ENCODE assay signal across 8 cellular contexts in genomic region chr4:184471872-184472539, GRCh38. TPM values are rescaled to one million over a fixed set of nuclear protein-coding genes. Genes with fewer than 3 reads are reported as not detected.
DNase-seq lines count a peak whose midpoint lies in the region; ATAC-seq and TF ChIP-seq lines count a peak whose summit lies in the region.

No MANE protein-coding gene starts in this region.

- H3K27me3 ChIP-seq in psoas muscle (ENCODE audit: insufficient read depth in 3 of 3, low read length in 2 of 3): no peaks in the 10 kb centered on the region

- CTCF ChIA-PET in HEK293T (lab: Yijun Ruan, JAX): no interaction called here

- TF ChIP-seq CTCF in fibroblast of the aortic adventitia (IDR thresholded peaks at IDR 0.05; ENCODE audit: insufficient read depth, low read length): peak; percentile 12
- no peak for TF ChIP-seq CTCF in psoas muscle (IDR thresholded peaks at IDR 0.05)

- no peaks in the 10 kb centered on the region for H3K9me3 ChIP-seq in psoas muscle

- H3K27ac ChIP-seq in psoas muscle: peak overlapping the region; percentile 97

- peaks cover 65% of the 10 kb centered on the region for H3K4me1 ChIP-seq in psoas muscle

- peak in 1 of 4 donors; percentile 0 for ATAC-seq in psoas muscle
- no peak for ATAC-seq in HG03469 (IDR thresholded peaks at IDR 0.05; ENCODE audit: unreplicated experiment)
- ATAC-seq in esophagus mucosa: no peak

- intact Hi-C loops in psoas muscle (cut with DNase I): loop anchor here (5.0 to 10.0 kb wide), 7 partner anchors 75 to 353 kb away; partner anchors contain the start of genes ACSL1 (in 1 of the 2), CASP3 (in 1 of the 2) and PRIMPOL (in 1 of the 2)

- 12 to 22% (median 13%) methylated on average over 10 of the region's 10 CpGs for WGBS in psoas muscle, 3 donors

- DNase-seq in Daoy (ENCODE audit: low read depth): peak; percentile 14
- DNase-seq in HEK293T (ENCODE audit: extremely low spot score): peak; percentile 11
- DNase-seq in activated CD4-positive, alpha-beta T cell treated with anti-CD3 and anti-CD28 coated beads, Interleukin-2, amount 50 U/mL, for 48 hours: peak; percentile 26 to 43
- peak; percentile 49 for DNase-seq in fibroblast of the aortic adventitia (ENCODE audit: low read depth)
- no peak for DNase-seq in psoas muscle
- DNase-seq in NCI-H1930 (lab: John Stamatoyannopoulos, UW): no peak

- H3K4me3 ChIP-seq in fibroblast of the aortic adventitia (ENCODE audit: low read depth, low read length): peak overlapping the region; percentile 95
- H3K4me3 ChIP-seq in psoas muscle: peak overlapping the region; percentile 84

- H3K36me3 ChIP-seq in psoas muscle (ENCODE audit: insufficient read depth in 1 of 2, low read depth in 1 of 2): no peaks in the 10 kb centered on the region

- POLR2A ChIA-PET in HEK293T (lab: Yijun Ruan, JAX): interaction anchor here (0.6 to 1.0 kb wide), 5 partner anchors 18 to 354 kb away, joined by 3 read pairs; partner anchors contain the start of gene ACSL1

TF ChIP-seq in HEK293T, 16 proteins besides CTCF, POLR2A, EP300 and RAD21:
- TF ChIP-seq, protein P1, sequence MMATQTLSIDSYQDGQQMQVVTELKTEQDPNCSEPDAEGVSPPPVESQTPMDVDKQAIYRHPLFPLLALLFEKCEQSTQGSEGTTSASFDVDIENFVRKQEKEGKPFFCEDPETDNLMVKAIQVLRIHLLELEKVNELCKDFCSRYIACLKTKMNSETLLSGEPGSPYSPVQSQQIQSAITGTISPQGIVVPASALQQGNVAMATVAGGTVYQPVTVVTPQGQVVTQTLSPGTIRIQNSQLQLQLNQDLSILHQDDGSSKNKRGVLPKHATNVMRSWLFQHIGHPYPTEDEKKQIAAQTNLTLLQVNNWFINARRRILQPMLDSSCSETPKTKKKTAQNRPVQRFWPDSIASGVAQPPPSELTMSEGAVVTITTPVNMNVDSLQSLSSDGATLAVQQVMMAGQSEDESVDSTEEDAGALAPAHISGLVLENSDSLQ (IDR thresholded peaks at IDR 0.05): no peak
- no peak for TF ChIP-seq L3MBTL2 (conservative IDR thresholded peaks at IDR 0.05)
- no peak for TF ChIP-seq TARDBP (IDR thresholded peaks at IDR 0.05)
- TF ChIP-seq SP1 (IDR thresholded peaks at IDR 0.05): no peak
- TF ChIP-seq FOXA1 (IDR thresholded peaks at IDR 0.05): no peak
- TF ChIP-seq FOXK2 (IDR thresholded peaks at IDR 0.05): no peak
- no peak for TF ChIP-seq HDGF (IDR thresholded peaks at IDR 0.05; ENCODE audit: borderline replicate concordance)
- TF ChIP-seq CTBP1 (IDR thresholded peaks at IDR 0.05; ENCODE audit: borderline replicate concordance): no peak
- TF ChIP-seq ARNT (IDR thresholded peaks at IDR 0.05): no peak
- TF ChIP-seq ZNF384 (IDR thresholded peaks at IDR 0.05): no peak
- TF ChIP-seq FOXM1 (IDR thresholded peaks at IDR 0.05; ENCODE audit: borderline replicate concordance): no peak
- TF ChIP-seq LEF1 (IDR thresholded peaks at IDR 0.05; ENCODE audit: borderline replicate concordance): no peak
- no peak for TF ChIP-seq SUZ12 (IDR thresholded peaks at IDR 0.05)
- no peak for TF ChIP-seq ELF4 (IDR thresholded peaks at IDR 0.05)
- no peak for TF ChIP-seq BHLHE40 (IDR thresholded peaks at IDR 0.05; ENCODE audit: borderline replicate concordance)

RNA-seq across cellular contexts. Expression of gene IRF2, which starts 2.3 kb away (rescaled TPM):
- total RNA-seq in Daoy (2014; rRNA removed; shearing (Covaris generic)): 10.7 and 33.4 TPM in 2 replicates
- total RNA-seq in fibroblast of the aortic adventitia (ENCODE audit: low replicate concordance) (16.8 and 35.2 TPM in 2 replicates), psoas muscle (10 to 100 TPM; 14.6 to 23.4 (median 16.3) TPM), esophagus mucosa (19.1 TPM)
- polyA plus RNA-seq in psoas muscle: 10 to 100 TPM in 2 of 3 donors, 1 to 10 TPM in 1; 6.7 to 28.9 (median 21.1) TPM

Comparison
In these comparisons a context has a peak if more than half of its experiments do, and no peak if none do; other contexts are left out.
1. DNase-seq: peak in Daoy (single experiment), HEK293T (single experiment), activated CD4-positive, alpha-beta T cell treated with anti-CD3 and anti-CD28 coated beads, Interleukin-2, amount 50 U/mL, for 48 hours (2 of 2) and fibroblast of the aortic adventitia (single experiment); none in psoas muscle (0 of 2) and NCI-H1930 (0 of 2).